In genomic region chr16:58307583-58308312, GRCh38 we compare ENCODE assay signal across 11 cellular contexts. TPM values are rescaled to one million over a fixed set of nuclear protein-coding genes. Genes with fewer than 3 reads are reported as not detected.
"Had no signal": no experiment of that assay in that cellular context is flagged by ENCODE, and none has a peak within 500 bp of the region (broad histone marks: within the 10 kb centered on the region; RNA-seq: fewer than 3 reads in every experiment).

No MANE protein-coding gene starts in this region.

- H3K27ac ChIP-seq: GM23248 had no signal

- H3K9ac ChIP-seq: GM23248 had no signal

- H3K36me3 ChIP-seq: HAP-1 had no signal

- H3K9me3 Mint-ChIP-seq: HFFc6, IgD-negative memory B cell had no signal

- H2AFZ ChIP-seq: GM23248 had no signal

- DNase-seq: GM23248, GOT3, H7, HFFc6, KG1 had no signal

- H3K4me3 Mint-ChIP-seq: HFFc6 had no signal

- FAIRE-seq: HTR-8/SVneo had no signal

- ATAC-seq: HCT116 had no signal

- H3K4me1 ChIP-seq: HAP-1 had no signal

- H3K27ac Mint-ChIP-seq: HFFc6, IgD-negative memory B cell had no signal

- H3K4me1 Mint-ChIP-seq: IgD-negative memory B cell had no signal

- H3K36me3 Mint-ChIP-seq: IgD-negative memory B cell had no signal

- H3K4me3 ChIP-seq: GM23248, HAP-1 had no signal

RNA-seq across cellular contexts. Expression of gene PRSS54, which starts 12.9 kb away (rescaled TPM):
- total RNA-seq: GM23248, H4, H7, HFFc6, HT-29 had no signal
- polyA plus RNA-seq: GM23248, IgD-negative memory B cell had no signal
